ENCODE assay signal across 12 cellular contexts in genomic region chr12:101819467-101819866, GRCh38. TPM values are rescaled to one million over a fixed set of nuclear protein-coding genes. Genes with fewer than 3 reads are reported as not detected.
DNase-seq lines count a peak whose midpoint lies in the region; ATAC-seq and TF ChIP-seq lines count a peak whose summit lies in the region.
"Had no signal": no experiment of that assay in that cellular context is flagged by ENCODE, and none has a peak within 500 bp of the region (broad histone marks: within the 10 kb centered on the region; RNA-seq: fewer than 3 reads in every experiment).

No MANE protein-coding gene starts in this region.

- no peaks in the 10 kb centered on the region for H3K27me3 ChIP-seq in foreskin keratinocyte
- H3K27me3 ChIP-seq: suprapubic skin had no signal

- no peak for TF ChIP-seq CTCF in foreskin keratinocyte (conservative IDR thresholded peaks at IDR 0.05)

- peak; percentile 52 for ATAC-seq in GM18907 (IDR thresholded peaks at IDR 0.05; ENCODE audit: unreplicated experiment)
- ATAC-seq in GM21723 (IDR thresholded peaks at IDR 0.05; ENCODE audit: unreplicated experiment): peak; percentile 65
- ATAC-seq in HG03432 (IDR thresholded peaks at IDR 0.05; ENCODE audit: unreplicated experiment): peak; percentile 64
- peak; percentile 61 for ATAC-seq in foreskin keratinocyte
- ATAC-seq: HCT116 had no signal

- no peaks in the 10 kb centered on the region for H3K4me1 ChIP-seq in foreskin keratinocyte

- DNase-seq in foreskin keratinocyte (no peak), glomerular visceral epithelial cell (ENCODE audit: extremely low spot score) (no peak), NCI-H526 (lab: John Stamatoyannopoulos, UW) (no peak), C1 segment of cervical spinal cord (lab: John Stamatoyannopoulos, UW) (no peak)
- DNase-seq: COR-L47, head of caudate nucleus, NCI-H1930 had no signal

- H3K27ac ChIP-seq in foreskin keratinocyte: no peak overlapping the region
- H3K27ac ChIP-seq: suprapubic skin had no signal

RNA-seq across cellular contexts. Expression of gene GNPTAB, which starts 11.3 kb away (rescaled TPM):
- 32.7 and 33.7 TPM in 2 replicates for total RNA-seq in foreskin keratinocyte
- polyA plus RNA-seq in foreskin keratinocyte: 8.6 and 10.1 TPM in 2 replicates

RNA-seq across cellular contexts. Expression of gene DRAM1, which starts 57.9 kb away (rescaled TPM):
- 20.8 and 21.6 TPM in 2 replicates for total RNA-seq in foreskin keratinocyte
- polyA plus RNA-seq in foreskin keratinocyte: 13.2 and 13.6 TPM in 2 replicates
